ENCODE assay signal across 9 cellular contexts in the genomic region with DNA sequence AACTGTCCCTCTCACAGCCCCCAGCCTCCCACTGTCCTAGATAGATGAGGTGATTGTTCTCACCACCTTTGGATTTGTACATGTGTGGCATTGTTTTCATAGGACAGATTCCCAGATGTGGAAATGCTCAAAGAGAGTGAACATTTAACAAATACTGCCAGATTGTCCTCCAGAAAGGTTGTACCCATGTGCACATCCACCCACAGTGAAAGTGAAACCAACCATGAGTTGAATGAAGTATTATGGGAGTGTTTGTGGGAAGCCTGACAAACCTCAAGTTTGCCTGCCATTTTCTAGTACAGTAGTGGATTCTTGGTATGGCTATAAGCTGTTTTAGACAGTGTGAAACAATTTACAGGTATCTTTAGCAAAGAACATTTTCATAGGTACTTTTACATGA. TPM values are rescaled to one million over a fixed set of nuclear protein-coding genes. Genes with fewer than 3 reads are reported as not detected.
DNase-seq lines count a peak whose midpoint lies in the region; ATAC-seq lines count a peak whose summit lies in the region.
"Had no signal": no experiment of that assay in that cellular context is flagged by ENCODE, and none has a peak within 500 bp of the region (broad histone marks: within the 10 kb centered on the region; RNA-seq: fewer than 3 reads in every experiment).

No MANE protein-coding gene starts in this region.

- POLR2A ChIA-PET in CD4-positive, alpha-beta memory T cell (lab: Charles Lee; ENCODE audit: partially characterized antibody), result no interaction called here

- H3K4me3 Mint-ChIP-seq in CD4-positive, alpha-beta memory T cell, result peak overlapping the region; percentile 19 to 81 (median 62)
- H3K4me3 Mint-ChIP-seq: neural crest cell had no signal

- DNase-seq in CD4-positive, alpha-beta memory T cell, result peak in 4 of 5 donors; percentile 16 to 45 (median 28)
- peak; percentile 64 for DNase-seq in RPMI7951 (ENCODE audit: low read depth)
- peak; percentile 31 for DNase-seq in glomerular visceral epithelial cell (ENCODE audit: extremely low spot score)
- DNase-seq in hepatic stellate cell (ENCODE audit: low spot score), result no peak
- DNase-seq in HUDEP-2 (lab: John Stamatoyannopoulos, UW; ENCODE audit: unreplicated experiment in 76 of 76), result no peak
- DNase-seq in HK-2 (ENCODE audit: unreplicated experiment), result no peak
- no peak for DNase-seq in medulla oblongata (ENCODE audit: extremely low spot score)

- H3K27me3 ChIP-seq in CD4-positive, alpha-beta memory T cell (ENCODE audit: insufficient read depth, low read length), result no peaks in the 10 kb centered on the region

- H3K9me3 Mint-ChIP-seq in CD4-positive, alpha-beta memory T cell, result no peaks in the 10 kb centered on the region
- H3K9me3 Mint-ChIP-seq: neural crest cell had no signal

- no peaks in the 10 kb centered on the region for H3K9me3 ChIP-seq in CD4-positive, alpha-beta memory T cell (ENCODE audit: control insufficient read depth in 1 of 2, low read length in 2 of 2)

- peak; percentile 59 for ATAC-seq in GM21619 (IDR thresholded peaks at IDR 0.05; ENCODE audit: unreplicated experiment)

- no peak overlapping the region for H3K27ac ChIP-seq in CD4-positive, alpha-beta memory T cell (ENCODE audit: low read depth, low read length)

- H3K36me3 Mint-ChIP-seq in CD4-positive, alpha-beta memory T cell, result peaks cover 0 to 4% of the 10 kb centered on the region in 2 donors

- CTCF ChIA-PET in CD4-positive, alpha-beta memory T cell (lab: Charles Lee; ENCODE audit: partially characterized antibody), result no interaction called here

- H3K36me3 ChIP-seq in CD4-positive, alpha-beta memory T cell (ENCODE audit: insufficient read depth, low read length), result no peaks in the 10 kb centered on the region

- H3K27me3 Mint-ChIP-seq in CD4-positive, alpha-beta memory T cell, result no peaks in the 10 kb centered on the region

- H3K4me1 ChIP-seq in CD4-positive, alpha-beta memory T cell (ENCODE audit: insufficient read depth, low read length), result peaks cover 29% of the 10 kb centered on the region

- peaks cover 11 to 29% (median 20%) of the 10 kb centered on the region in 4 donors for H3K4me1 Mint-ChIP-seq in CD4-positive, alpha-beta memory T cell

- H3K4me3 ChIP-seq in CD4-positive, alpha-beta memory T cell (ENCODE audit: low read length in 2 of 2), result no peak overlapping the region

- intact Hi-C loops in CD4-positive, alpha-beta memory T cell (cut with micrococcal nuclease), result no loop called here

- peak overlapping the region in 3 of 7 donors; percentile 9 to 75 (median 58) for H3K27ac Mint-ChIP-seq in CD4-positive, alpha-beta memory T cell

RNA-seq across cellular contexts. Expression of a gene that starts 42.7 kb away (rescaled TPM):
- 1 to 10 TPM; 4.4 to 5.8 TPM for total RNA-seq in CD4-positive, alpha-beta memory T cell
- polyA plus RNA-seq in CD4-positive, alpha-beta memory T cell, result 1 to 10 TPM; 2.8 to 4.2 TPM
- 0.48 and 2.7 TPM in 2 replicates for total RNA-seq in RPMI7951 (2014; rRNA removed; shearing (Covaris generic))

Comparison
In these comparisons a context has a peak if more than half of its experiments do, and no peak if none do; other contexts are left out.
1. DNase-seq: peak in CD4-positive, alpha-beta memory T cell (4 of 5), RPMI7951 (single experiment) and glomerular visceral epithelial cell (single experiment); none in hepatic stellate cell (single experiment), HUDEP-2 (0 of 76), HK-2 (single experiment) and medulla oblongata (single experiment).